8 cellular contexts compared by ENCODE assay signal in the genomic region with DNA sequence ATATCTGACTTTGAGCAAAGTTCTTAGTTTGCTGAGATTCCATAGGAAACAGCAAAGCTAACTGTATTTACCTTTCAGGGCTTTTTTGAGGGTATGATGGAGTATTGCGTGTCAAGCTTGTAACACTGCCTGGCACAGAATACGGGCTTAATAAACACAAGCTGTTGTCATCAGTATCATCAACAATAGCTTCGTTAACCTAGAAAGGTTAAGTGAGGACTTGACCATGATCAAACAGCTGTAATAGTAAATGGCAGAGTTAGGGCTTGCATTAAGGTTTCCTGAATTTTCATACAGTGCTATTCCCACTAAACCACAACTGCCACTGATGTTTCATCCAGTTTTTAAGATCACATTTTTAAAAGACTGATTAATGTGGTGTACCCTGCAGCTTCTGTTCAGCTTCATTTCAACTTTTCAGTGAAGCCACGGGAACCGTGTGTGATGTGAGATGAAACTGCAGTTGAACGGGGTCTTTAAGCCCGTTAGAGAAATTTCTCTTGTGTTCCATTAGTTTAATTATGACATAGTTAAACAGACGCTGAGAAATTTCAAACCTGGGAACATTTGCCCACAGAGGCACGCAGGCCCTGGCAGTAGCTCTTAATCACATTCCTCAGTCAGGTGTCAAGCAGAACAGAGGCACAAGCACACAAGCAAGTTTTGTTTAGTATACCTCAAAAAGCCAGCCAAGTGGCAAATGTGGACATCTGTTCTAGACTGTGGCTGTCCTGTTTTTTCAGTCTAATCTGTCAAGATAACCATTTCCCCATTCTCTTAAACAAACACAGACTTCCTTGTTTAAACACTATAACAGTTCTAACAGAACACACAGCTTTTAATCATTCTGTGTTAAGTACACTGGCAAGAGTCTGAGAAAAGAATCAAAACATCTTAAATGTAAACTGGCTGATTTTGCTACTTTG.
DNase-seq lines count a peak whose midpoint lies in the region; ATAC-seq and TF ChIP-seq lines count a peak whose summit lies in the region.

No MANE protein-coding gene starts in this region.

- H3K4me3 Mint-ChIP-seq in brain: peak overlapping the region in 3 of 5 experiments; percentile 30 to 59 (median 31)

- ATAC-seq in Right ventricle myocardium inferior: peak; percentile 81
- peak; percentile 94 for ATAC-seq in left lobe of liver
- ATAC-seq in GM21619 (IDR thresholded peaks at IDR 0.05; ENCODE audit: unreplicated experiment): no peak

- no peaks in the 10 kb centered on the region for H3K27me3 Mint-ChIP-seq in brain

- TF ChIP-seq CTCF in brain (conservative IDR thresholded peaks at IDR 0.05): no peak

- DNase-seq in Right ventricle myocardium inferior (ENCODE audit: missing footprints) (no peak), cardiac septum (ENCODE audit: low spot score) (no peak), NCI-H1694 treated with DMSO at 0.1 percent for 48 hours (lab: John Stamatoyannopoulos, UW) (peak; percentile 95), left lobe of liver (ENCODE audit: low spot score) (peak; percentile 65), foreskin melanocyte (no peak), RKO (ENCODE audit: low spot score) (no peak)

- H3K36me3 Mint-ChIP-seq in brain: no peaks in the 10 kb centered on the region

- H3K27ac Mint-ChIP-seq in brain: peak overlapping the region; percentile 33 to 88 (median 37)

- H3K9me3 Mint-ChIP-seq in brain: peaks cover 0 to 4% (median 0%) of the 10 kb centered on the region in 5 experiments

- H3K4me1 Mint-ChIP-seq in brain: peaks cover 28% of the 10 kb centered on the region

- intact Hi-C loops in Right ventricle myocardium inferior (cut with DNase I): no loop called here
- intact Hi-C loops in cardiac septum (cut with DNase I): no loop called here

Comparison
In these comparisons a context has a peak if more than half of its experiments do, and no peak if none do; other contexts are left out.
1. DNase-seq: peak in NCI-H1694 treated with DMSO at 0.1 percent for 48 hours (single experiment) and left lobe of liver (single experiment); none in Right ventricle myocardium inferior (single experiment), cardiac septum (single experiment), foreskin melanocyte (single experiment) and RKO (single experiment).